ENCODE assay signal across 8 cellular contexts in genomic region chr4:1809754-1810502, GRCh38. TPM values are rescaled to one million over a fixed set of nuclear protein-coding genes. Genes with fewer than 3 reads are reported as not detected.
DNase-seq lines count a peak whose midpoint lies in the region; ATAC-seq and TF ChIP-seq lines count a peak whose summit lies in the region.

No MANE protein-coding gene starts in this region.

- H3K4me3 Mint-ChIP-seq in GM23338, result no peak overlapping the region

- no peak overlapping the region for H3K27ac Mint-ChIP-seq in GM23338

- no peak overlapping the region for H3K4me2 ChIP-seq in GM23338

- intact Hi-C loops in mucosa of descending colon (cut with DNase I, micrococcal nuclease), result loop anchor here in 1 of 2 donors (10.0 kb wide), 1 partner anchor 55 kb away; no protein-coding TSS in a partner anchor

- H3K4me1 ChIP-seq in GM23338 (ENCODE audit: insufficient read depth), result no peaks in the 10 kb centered on the region
- H3K4me1 ChIP-seq in mucosa of descending colon (ENCODE audit: low read depth), result no peaks in the 10 kb centered on the region

- H3K9me3 Mint-ChIP-seq in GM23338, result no peaks in the 10 kb centered on the region

- DNase-seq in Ammon's horn (ENCODE audit: low spot score) (peak; percentile 85), GM23338 (ENCODE audit: low spot score) (peak; percentile 87), NOMO-1 treated with dmso at 0.1 percent for 144 hours (lab: John Stamatoyannopoulos, UW; ENCODE audit: unreplicated experiment) (peak; percentile 6), epithelial cell of esophagus (ENCODE audit: low read depth) (peak; percentile 73), mucosa of descending colon (peak; percentile 67 to 85 (median 80))
- peak; percentile 94 for DNase-seq in activated CD8-positive, alpha-beta memory T cell treated with anti-CD3 and anti-CD28 coated beads, Interleukin-2, amount 50 U/mL, for 48 hours
- DNase-seq in stimulated activated CD8-positive, alpha-beta memory T cell treated with anti-CD3 and anti-CD28 coated beads, Interleukin-4, amount 100 ng/mL, for 48 hours, result peak; percentile 85

- peaks cover 12% of the 10 kb centered on the region; the same call in 2 of the 3 replicates for H3K36me3 Mint-ChIP-seq in GM23338 (ENCODE audit: low read depth)

- no peaks in the 10 kb centered on the region for H3K79me2 ChIP-seq in GM23338 (replicated peaks; ENCODE audit: insufficient read depth)

- ATAC-seq in GM23338 (peak; percentile 93), mucosa of descending colon (peak; percentile 87), HG03108 (IDR thresholded peaks at IDR 0.05; ENCODE audit: unreplicated experiment) (no peak)

- 0 out of 2 replicates have a peak, but pooled peaks cover 6% of the 10 kb centered on the region for H3F3A ChIP-seq in GM23338 (replicated peaks; ENCODE audit: low read depth)

- no peaks in the 10 kb centered on the region for H4K20me1 ChIP-seq in GM23338 (replicated peaks; ENCODE audit: insufficient read depth)

- no peak overlapping the region for H3K27ac ChIP-seq in GM23338 (ENCODE audit: low read depth)

- peak; percentile 89 to 96 for TF ChIP-seq CTCF in GM23338 (conservative IDR thresholded peaks at IDR 0.05; ENCODE audit: low read depth in 2 of 2)
- peak; percentile 70 for TF ChIP-seq CTCF in epithelial cell of esophagus (IDR thresholded peaks at IDR 0.05; ENCODE audit: insufficient read depth, low read depth, low read length, missing control alignments)
- peak; percentile 82 for TF ChIP-seq CTCF in mucosa of descending colon (IDR thresholded peaks at IDR 0.05)

- no peaks in the 10 kb centered on the region for H3K9me2 ChIP-seq in GM23338 (ENCODE audit: insufficient read depth)

- H3K36me3 ChIP-seq in GM23338 (ENCODE audit: insufficient read depth) (no peaks in the 10 kb centered on the region), mucosa of descending colon (ENCODE audit: low read depth) (peaks cover 4% of the 10 kb centered on the region)

- H3K9me3 ChIP-seq in mucosa of descending colon, result no peaks in the 10 kb centered on the region

- H3K4me1 Mint-ChIP-seq in GM23338, result peaks cover 2% of the 10 kb centered on the region; the same call in 1 of the 3 replicates

- no peaks in the 10 kb centered on the region for H3K27me3 ChIP-seq in GM23338 (ENCODE audit: insufficient read depth)

- H3K4me3 ChIP-seq in GM23338 (no peak overlapping the region), epithelial cell of esophagus (ENCODE audit: low read length) (no peak overlapping the region), mucosa of descending colon (no peak overlapping the region)

- H2AFZ ChIP-seq in GM23338, result no peak overlapping the region

- peaks cover 4% of the 10 kb centered on the region for H3K27me3 Mint-ChIP-seq in GM23338 (ENCODE audit: insufficient read depth, low read depth, poor library complexity)

TF ChIP-seq in GM23338, 12 proteins besides CTCF, POLR2A, EP300 and RAD21 (continues in another document):
- no peak for TF ChIP-seq ZNF331 (CRISPR knock-in tag; IDR thresholded peaks at IDR 0.05; ENCODE audit: low read depth)
- no peak for TF ChIP-seq ZNF114 (CRISPR knock-in tag; IDR thresholded peaks at IDR 0.05)
- TF ChIP-seq JUNB (IDR thresholded peaks at IDR 0.05; ENCODE audit: unreplicated experiment), result no peak
- TF ChIP-seq EZH2 (IDR thresholded peaks at IDR 0.05; ENCODE audit: low read depth, unreplicated experiment), result no peak
- TF ChIP-seq, protein P1, sequence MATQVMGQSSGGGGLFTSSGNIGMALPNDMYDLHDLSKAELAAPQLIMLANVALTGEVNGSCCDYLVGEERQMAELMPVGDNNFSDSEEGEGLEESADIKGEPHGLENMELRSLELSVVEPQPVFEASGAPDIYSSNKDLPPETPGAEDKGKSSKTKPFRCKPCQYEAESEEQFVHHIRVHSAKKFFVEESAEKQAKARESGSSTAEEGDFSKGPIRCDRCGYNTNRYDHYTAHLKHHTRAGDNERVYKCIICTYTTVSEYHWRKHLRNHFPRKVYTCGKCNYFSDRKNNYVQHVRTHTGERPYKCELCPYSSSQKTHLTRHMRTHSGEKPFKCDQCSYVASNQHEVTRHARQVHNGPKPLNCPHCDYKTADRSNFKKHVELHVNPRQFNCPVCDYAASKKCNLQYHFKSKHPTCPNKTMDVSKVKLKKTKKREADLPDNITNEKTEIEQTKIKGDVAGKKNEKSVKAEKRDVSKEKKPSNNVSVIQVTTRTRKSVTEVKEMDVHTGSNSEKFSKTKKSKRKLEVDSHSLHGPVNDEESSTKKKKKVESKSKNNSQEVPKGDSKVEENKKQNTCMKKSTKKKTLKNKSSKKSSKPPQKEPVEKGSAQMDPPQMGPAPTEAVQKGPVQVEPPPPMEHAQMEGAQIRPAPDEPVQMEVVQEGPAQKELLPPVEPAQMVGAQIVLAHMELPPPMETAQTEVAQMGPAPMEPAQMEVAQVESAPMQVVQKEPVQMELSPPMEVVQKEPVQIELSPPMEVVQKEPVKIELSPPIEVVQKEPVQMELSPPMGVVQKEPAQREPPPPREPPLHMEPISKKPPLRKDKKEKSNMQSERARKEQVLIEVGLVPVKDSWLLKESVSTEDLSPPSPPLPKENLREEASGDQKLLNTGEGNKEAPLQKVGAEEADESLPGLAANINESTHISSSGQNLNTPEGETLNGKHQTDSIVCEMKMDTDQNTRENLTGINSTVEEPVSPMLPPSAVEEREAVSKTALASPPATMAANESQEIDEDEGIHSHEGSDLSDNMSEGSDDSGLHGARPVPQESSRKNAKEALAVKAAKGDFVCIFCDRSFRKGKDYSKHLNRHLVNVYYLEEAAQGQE (IDR thresholded peaks at IDR 0.05; ENCODE audit: unreplicated experiment), result no peak
- no peak for TF ChIP-seq ETS1 (IDR thresholded peaks at IDR 0.05)
- no peak for TF ChIP-seq CREB1 (CRISPR knock-in tag; IDR thresholded peaks at IDR 0.05; ENCODE audit: low read depth)
- TF ChIP-seq NANOG (IDR thresholded peaks at IDR 0.05; ENCODE audit: borderline replicate concordance), result no peak

RNA-seq across cellular contexts. Expression of gene FGFR3, which starts 16.8 kb away (rescaled TPM):
- total RNA-seq in GM23338 (2014; rRNA removed; shearing (Covaris generic)), result 14.8 and 17.4 TPM in 2 replicates
- polyA plus RNA-seq in GM23338 (2016; fragmentation: Nextera tagmentation; extraction: Ambion mirVana), result 3.6 and 4.2 TPM in 2 replicates
- 10 to 100 TPM; 25.5 to 79.1 (median 31.2) TPM for total RNA-seq in mucosa of descending colon

RNA-seq across cellular contexts. Expression of gene LETM1, which starts 46.0 kb away (rescaled TPM):
- total RNA-seq in GM23338 (2014; rRNA removed; shearing (Covaris generic)), result 64.9 and 68.9 TPM in 2 replicates
- polyA plus RNA-seq in GM23338 (2016; fragmentation: Nextera tagmentation; extraction: Ambion mirVana), result 23.3 and 24.5 TPM in 2 replicates
- total RNA-seq in mucosa of descending colon, result 100 to 1,000 TPM in 2 of 3 donors, 10 to 100 TPM in 1; 85.5 to 160 (median 133) TPM

Comparison
In these comparisons a context has a peak if more than half of its experiments do, and no peak if none do; other contexts are left out.
1. DNase-seq: peak in every context shown above with its lines; median percentile 94 in activated CD8-positive, alpha-beta memory T cell treated with anti-CD3 and anti-CD28 coated beads, Interleukin-2, amount 50 U/mL, for 48 hours; 87 in GM23338; 85 in Ammon's horn; 85 in stimulated activated CD8-positive, alpha-beta memory T cell treated with anti-CD3 and anti-CD28 coated beads, Interleukin-4, amount 100 ng/mL, for 48 hours; 80 in mucosa of descending colon; 73 in epithelial cell of esophagus; 6 in NOMO-1 treated with dmso at 0.1 percent for 144 hours.